ENCODE assay signal across 7 cellular contexts in genomic region chr15:75198560-75199346, GRCh38. TPM values are rescaled to one million over a fixed set of nuclear protein-coding genes. Genes with fewer than 3 reads are reported as not detected.
DNase-seq lines count a peak whose midpoint lies in the region; ATAC-seq lines count a peak whose summit lies in the region.

No MANE protein-coding gene starts in this region.

- ATAC-seq in HG02678 (IDR thresholded peaks at IDR 0.05; ENCODE audit: unreplicated experiment): peak; percentile 21
- no peak for ATAC-seq in GM19455 (IDR thresholded peaks at IDR 0.05; ENCODE audit: unreplicated experiment)
- ATAC-seq in HG03196 (IDR thresholded peaks at IDR 0.05; ENCODE audit: unreplicated experiment): no peak
- ATAC-seq in HG03457 (IDR thresholded peaks at IDR 0.05; ENCODE audit: unreplicated experiment): no peak

- peak; percentile 91 for DNase-seq in GDM1 (lab: John Stamatoyannopoulos, UW)
- DNase-seq in SK-N-DZ (ENCODE audit: low spot score): peak; percentile 81
- peak; percentile 36 for DNase-seq in kidney tubule cell (ENCODE audit: low spot score)

RNA-seq across cellular contexts. Expression of gene C15orf39, which starts 2.9 kb away (rescaled TPM):
- 9.6 and 10.9 TPM in 2 replicates for polyA plus RNA-seq in SK-N-DZ (2014; cell fraction: cytosol; rRNA removed)
- polyA plus RNA-seq in SK-N-DZ (2014; cell fraction: nucleus; rRNA removed): 3.4 and 6.2 TPM in 2 replicates

RNA-seq across cellular contexts. Expression of gene GOLGA6C, which starts 59.4 kb away (rescaled TPM):
- not detected in 2 replicates for polyA plus RNA-seq in SK-N-DZ (2014; cell fraction: cytosol; rRNA removed)
- not detected in 2 replicates for polyA plus RNA-seq in SK-N-DZ (2014; cell fraction: nucleus; rRNA removed)

Comparison
In these comparisons a context has a peak if more than half of its experiments do, and no peak if none do; other contexts are left out.
1. DNase-seq: peak in every context shown above with its lines; median percentile 91 in GDM1; 81 in SK-N-DZ; 36 in kidney tubule cell.